Comparison of ENCODE assay signal across 1 cellular context in genomic region chr11:363948-364761, GRCh38.
A peak's percentile ranks its signal among the peaks of the same experiment; 100 is the strongest.
TF ChIP-seq lines count a peak whose summit lies in the region.

No MANE protein-coding gene starts in this region.

TF ChIP-seq in HepG2, 621 proteins besides CTCF, POLR2A, EP300 and RAD21 (continued from another document and continues in another):
- TF ChIP-seq ZHX2 (IDR thresholded peaks at IDR 0.05; ENCODE audit: low read depth) (no peak), ZHX2 (CRISPR knock-in tag; IDR thresholded peaks at IDR 0.05; ENCODE audit: borderline replicate concordance) (no peak), IKZF4 (CRISPR knock-in tag; IDR thresholded peaks at IDR 0.05; ENCODE audit: borderline replicate concordance, low read depth, not compliant biosample characterization) (peak; percentile 36), ZNF235 (CRISPR knock-in tag; IDR thresholded peaks at IDR 0.05; ENCODE audit: borderline replicate concordance) (no peak), ZNF292 (CRISPR knock-in tag; IDR thresholded peaks at IDR 0.05; ENCODE audit: borderline replicate concordance, low read depth) (no peak), KDM2A (CRISPR knock-in tag; IDR thresholded peaks at IDR 0.05; ENCODE audit: borderline replicate concordance, low read depth) (peak; percentile 72), SOX6 (IDR thresholded peaks at IDR 0.05) (no peak), SOX6 (CRISPR knock-in tag; IDR thresholded peaks at IDR 0.05) (0 out of 2 replicates have a peak, but pooled peaks have one; percentile 18), MAZ (IDR thresholded peaks at IDR 0.05; ENCODE audit: borderline replicate concordance, low read depth, low read length) (no peak), MAZ (CRISPR knock-in tag; IDR thresholded peaks at IDR 0.05; ENCODE audit: low read depth) (peak; percentile 11; the same call in 1 of the 2 replicates), ATF2 (CRISPR knock-in tag; IDR thresholded peaks at IDR 0.05) (no peak), TFAP4 (IDR thresholded peaks at IDR 0.05; ENCODE audit: borderline replicate concordance, low read depth) (peak; percentile 32; the same call in 1 of the 2 replicates), ZNF768 (CRISPR knock-in tag; IDR thresholded peaks at IDR 0.05) (no peak), SP1 (IDR thresholded peaks at IDR 0.05) (no peak), SP1 (CRISPR knock-in tag; IDR thresholded peaks at IDR 0.05) (peak; percentile 13; the same call in 1 of the 2 replicates), MIER3 (CRISPR knock-in tag; IDR thresholded peaks at IDR 0.05; ENCODE audit: borderline replicate concordance) (0 out of 2 replicates have a peak, but pooled peaks have one; percentile 28), ZNF616 (CRISPR knock-in tag; IDR thresholded peaks at IDR 0.05; ENCODE audit: low read depth) (no peak), FOXA3 (CRISPR knock-in tag; IDR thresholded peaks at IDR 0.05) (0 out of 2 replicates have a peak, but pooled peaks have one; percentile 10), CBFB (CRISPR knock-in tag; IDR thresholded peaks at IDR 0.05) (no peak), NFIB (CRISPR knock-in tag; IDR thresholded peaks at IDR 0.05; ENCODE audit: borderline replicate concordance) (no peak), XRCC5 (optimal IDR thresholded peaks at IDR 0.05; ENCODE audit: low read length) (peak; percentile 86), HOMEZ (CRISPR knock-in tag; IDR thresholded peaks at IDR 0.05; ENCODE audit: low read depth) (peak; percentile 40; the same call in 1 of the 2 replicates), HNF1B (CRISPR knock-in tag; IDR thresholded peaks at IDR 0.05) (0 out of 2 replicates have a peak, but pooled peaks have one; percentile 10), NR2F6 (IDR thresholded peaks at IDR 0.05) (no peak), NR2F6 (CRISPR knock-in tag; IDR thresholded peaks at IDR 0.05) (0 out of 2 replicates have a peak, but pooled peaks have one; percentile 28), ELF3 (CRISPR knock-in tag; IDR thresholded peaks at IDR 0.05) (0 out of 2 replicates have a peak, but pooled peaks have one; percentile 31), RBM22 (optimal IDR thresholded peaks at IDR 0.05; ENCODE audit: low read length) (no peak), ZBTB33 (CRISPR knock-in tag; IDR thresholded peaks at IDR 0.05) (peak; percentile 71), ZFY (CRISPR knock-in tag; IDR thresholded peaks at IDR 0.05) (peak; percentile 29; the same call in 1 of the 2 replicates), FOSL2 (CRISPR knock-in tag; IDR thresholded peaks at IDR 0.05) (peak; percentile 79), NFATC3 (CRISPR knock-in tag; IDR thresholded peaks at IDR 0.05) (0 out of 2 replicates have a peak, but pooled peaks have one; percentile 20), LBX2 (CRISPR knock-in tag; IDR thresholded peaks at IDR 0.05; ENCODE audit: borderline replicate concordance) (no peak), ZFX (CRISPR knock-in tag; IDR thresholded peaks at IDR 0.05; ENCODE audit: low read depth) (peak; percentile 42; the same call in 1 of the 2 replicates), BCL6 (CRISPR knock-in tag; IDR thresholded peaks at IDR 0.05) (no peak), GABPB1 (CRISPR knock-in tag; IDR thresholded peaks at IDR 0.05) (peak; percentile 65; the same call in 1 of the 2 replicates)
